Comparison of ENCODE assay signal across 20 cellular contexts in genomic region chr9:37926737-37927590, GRCh38. TPM values are rescaled to one million over a fixed set of nuclear protein-coding genes. Genes with fewer than 3 reads are reported as not detected.
DNase-seq lines count a peak whose midpoint lies in the region; TF ChIP-seq lines count a peak whose summit lies in the region.
"Had no signal": no experiment of that assay in that cellular context is flagged by ENCODE, and none has a peak within 500 bp of the region (broad histone marks: within the 10 kb centered on the region; RNA-seq: fewer than 3 reads in every experiment).

No MANE protein-coding gene starts in this region.

- peaks cover 12% of the 10 kb centered on the region for H3K36me3 Mint-ChIP-seq in progenitor cell of endocrine pancreas (ENCODE audit: insufficient read depth)
- H3K36me3 Mint-ChIP-seq: activated naive CD4-positive, alpha-beta T cell treated with anti-CD3 and anti-CD28 coated beads, Interleukin-2, amount 10 ng/mL, durations not matched to agents 7 days and 5 days; naive thymus-derived CD8-positive, alpha-beta T cell; WTC11 had no signal

- peaks cover 12% of the 10 kb centered on the region for H3K4me1 Mint-ChIP-seq in progenitor cell of endocrine pancreas (ENCODE audit: low read depth)
- H3K4me1 Mint-ChIP-seq: naive thymus-derived CD8-positive, alpha-beta T cell had no signal

- H3K27me3 Mint-ChIP-seq in progenitor cell of endocrine pancreas, result no peaks in the 10 kb centered on the region
- H3K27me3 Mint-ChIP-seq: activated CD8-positive, alpha-beta T cell treated with anti-CD3 and anti-CD28 coated beads for 36 hours; activated T-cell treated with anti-CD3 and anti-CD28 coated beads, Interleukin-2, amount 50 U/mL, for 24 hours; naive thymus-derived CD8-positive, alpha-beta T cell had no signal

- TF ChIP-seq CTCF in progenitor cell of endocrine pancreas (IDR thresholded peaks at IDR 0.05; ENCODE audit: unreplicated experiment), result no peak

- intact Hi-C loops in posterior vena cava (cut with DNase I), result loop anchor here (10.0 kb wide), 2 partner anchors 218 to 228 kb away; no protein-coding TSS in a partner anchor

- DNase-seq in NCI-H1417 (lab: John Stamatoyannopoulos, UW) (peak in 2 of 3 experiments; percentile 54 to 88), NCI-H1417 treated with DMSO at 0.1 percent for 48 hours (lab: John Stamatoyannopoulos, UW) (no peak), NCI-H2227 (lab: John Stamatoyannopoulos, UW; ENCODE audit: unreplicated experiment) (peak; percentile 80), dermis blood vessel endothelial cell (peak; percentile 43), progenitor cell of endocrine pancreas (ENCODE audit: low spot score, unreplicated experiment) (no peak), cerebellar cortex (ENCODE audit: low spot score) (no peak), posterior vena cava (ENCODE audit: low spot score) (no peak)
- DNase-seq in activated CD4-positive, CD25-positive, alpha-beta regulatory T cell (lab: John Stamatoyannopoulos, UW), result no peak
- DNase-seq: activated naive CD4-positive, alpha-beta T cell treated with anti-CD3 and anti-CD28 coated beads, Interleukin-2, amount 10 ng/mL, durations not matched to agents 7 days and 5 days; activated T-cell treated with anti-CD3 and anti-CD28 coated beads, Interleukin-2, amount 50 U/mL, for 24 hours; GOT3; islet precursor cell; NCI-H2029 treated with DMSO at 0.1 percent for 48 hours; NCI-H510A treated with DMSO at 0.1 percent for 48 hours; psoas muscle; stimulated activated CD4-positive, alpha-beta T cell treated with anti-CD3 and anti-CD28 coated beads, Interleukin-4, amount 100 ng/mL, for 4 hours had no signal

- peak overlapping the region; percentile 33 for H3K27ac Mint-ChIP-seq in progenitor cell of endocrine pancreas
- H3K27ac Mint-ChIP-seq: activated CD8-positive, alpha-beta T cell treated with anti-CD3 and anti-CD28 coated beads for 36 hours; activated naive CD4-positive, alpha-beta T cell treated with anti-CD3 and anti-CD28 coated beads, Interleukin-2, amount 10 ng/mL, durations not matched to agents 7 days and 5 days; activated T-cell treated with anti-CD3 and anti-CD28 coated beads, Interleukin-2, amount 50 U/mL, for 24 hours; T-helper 2 cell treated with Interferon-gamma antibody and Interleukin-4, amounts not matched to agents 5 μg/mL and 100 μg/mL, for 36 hours; WTC11 had no signal

- peaks cover 6% of the 10 kb centered on the region for H3K9me3 Mint-ChIP-seq in progenitor cell of endocrine pancreas (ENCODE audit: low read depth)
- H3K9me3 Mint-ChIP-seq: activated CD8-positive, alpha-beta T cell treated with anti-CD3 and anti-CD28 coated beads for 36 hours; activated naive CD4-positive, alpha-beta T cell treated with anti-CD3 and anti-CD28 coated beads, Interleukin-2, amount 10 ng/mL, durations not matched to agents 7 days and 5 days; activated T-cell treated with anti-CD3 and anti-CD28 coated beads, Interleukin-2, amount 50 U/mL, for 24 hours; T-helper 2 cell treated with Interferon-gamma antibody and Interleukin-4, amounts not matched to agents 5 μg/mL and 100 μg/mL, for 36 hours; WTC11 had no signal

- no peak overlapping the region for H3K4me3 Mint-ChIP-seq in progenitor cell of endocrine pancreas (ENCODE audit: low read depth)
- H3K4me3 Mint-ChIP-seq: activated CD8-positive, alpha-beta T cell treated with anti-CD3 and anti-CD28 coated beads for 36 hours; activated naive CD4-positive, alpha-beta T cell treated with anti-CD3 and anti-CD28 coated beads, Interleukin-2, amount 10 ng/mL, durations not matched to agents 7 days and 5 days; activated T-cell treated with anti-CD3 and anti-CD28 coated beads, Interleukin-2, amount 50 U/mL, for 24 hours; T-helper 2 cell treated with Interferon-gamma antibody and Interleukin-4, amounts not matched to agents 5 μg/mL and 100 μg/mL, for 36 hours; WTC11 had no signal

RNA-seq across cellular contexts. Expression of gene SLC25A51, which starts 23.0 kb away (rescaled TPM):
- 71.2 and 93.1 TPM in 2 replicates for total RNA-seq in dermis blood vessel endothelial cell
- 29.1 and 32.5 TPM in 2 replicates for total RNA-seq in progenitor cell of endocrine pancreas
- total RNA-seq in posterior vena cava, result 10 to 100 TPM; 28.1 to 28.6 TPM

Comparison
In these comparisons a context has a peak if more than half of its experiments do, and no peak if none do; other contexts are left out.
1. DNase-seq: peak in NCI-H1417 (2 of 3), NCI-H2227 (single experiment) and dermis blood vessel endothelial cell (single experiment); none in NCI-H1417 treated with DMSO at 0.1 percent for 48 hours (single experiment), progenitor cell of endocrine pancreas (single experiment), activated CD4-positive, CD25-positive, alpha-beta regulatory T cell (0 of 4), cerebellar cortex (single experiment) and posterior vena cava (single experiment).